ENCODE assay signal across 18 cellular contexts in the genomic region with DNA sequence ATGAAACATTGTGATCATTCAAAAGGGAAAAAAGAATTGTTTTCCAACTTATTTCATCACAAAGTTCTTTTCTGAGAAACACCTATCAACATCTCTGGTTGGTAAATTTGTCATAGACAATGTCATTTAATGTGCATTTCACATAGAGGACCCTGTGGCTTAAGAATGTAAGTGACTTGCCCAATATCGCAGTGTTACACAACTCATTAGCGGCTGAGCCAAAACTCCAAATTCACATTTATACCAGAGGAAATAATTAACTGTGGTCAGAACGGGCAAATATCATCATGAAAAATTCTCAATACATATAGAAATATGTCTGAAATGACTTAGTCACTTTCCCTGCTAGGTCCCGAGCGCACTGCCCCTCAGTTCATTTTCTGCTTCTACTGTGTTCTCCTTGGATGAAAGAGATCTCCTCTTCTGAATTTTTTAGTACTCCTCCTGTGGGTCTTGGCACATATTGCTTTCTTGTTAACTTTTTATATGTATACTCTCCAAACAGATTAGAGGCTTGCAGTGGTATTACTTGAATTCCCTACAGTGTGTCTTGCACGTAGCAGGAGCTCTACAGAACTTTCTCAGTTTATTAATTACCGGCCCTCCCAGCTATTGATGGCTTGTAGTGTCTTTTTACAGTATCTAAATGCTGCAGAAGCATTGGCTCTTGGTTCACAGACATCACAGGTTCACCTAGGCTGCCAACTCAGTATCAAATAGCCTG. TPM values are rescaled to one million over a fixed set of nuclear protein-coding genes. Genes with fewer than 3 reads are reported as not detected.
"Had no signal": no experiment of that assay in that cellular context is flagged by ENCODE, and none has a peak within 500 bp of the region (broad histone marks: within the 10 kb centered on the region; RNA-seq: fewer than 3 reads in every experiment).

No MANE protein-coding gene starts in this region.

- H3K27ac Mint-ChIP-seq: activated T-helper 2 cell treated with anti-CD3 and anti-CD28 coated beads, Interferon-gamma antibody, Interleukin-2, Interleukin-4, amounts not matched to agents 10 μg/mL and 5 μg/mL and 100 μg/mL, durations not matched to agents 14 hours and 24 hours and 36 hours; brain; naive thymus-derived CD4-positive, alpha-beta T cell had no signal

- H3K36me3 Mint-ChIP-seq: brain; naive thymus-derived CD4-positive, alpha-beta T cell had no signal

- H3K27me3 Mint-ChIP-seq: brain had no signal

- ATAC-seq: activated CD4-positive, CD25-positive, alpha-beta regulatory T cell treated with anti-CD3 and anti-CD28 coated beads, Interleukin-2, amount 50 U/mL, for 24 hours; esophagus mucosa; naive thymus-derived CD4-positive, alpha-beta T cell; psoas muscle; sciatic nerve had no signal

- FAIRE-seq: endometrium had no signal

- H3K9me3 ChIP-seq: psoas muscle had no signal

- H3K4me1 Mint-ChIP-seq: naive thymus-derived CD4-positive, alpha-beta T cell had no signal

- H3K4me3 Mint-ChIP-seq: brain; naive thymus-derived CD4-positive, alpha-beta T cell had no signal

- H3K4me1 ChIP-seq: psoas muscle had no signal

- DNase-seq: activated naive CD4-positive, alpha-beta T cell treated with anti-CD3 and anti-CD28 coated beads, Interleukin-2, amount 50 U/mL, for 16 hours; amniotic stem cell; cerebellar nuclear complex; dermis blood vessel endothelial cell; foreskin fibroblast; glutamatergic neuron; naive thymus-derived CD4-positive, alpha-beta T cell; psoas muscle; stimulated activated naive CD4-positive, alpha-beta T cell; trophoblast cell had no signal

- H3K4me3 ChIP-seq: lung, psoas muscle had no signal

- H3K9me3 Mint-ChIP-seq: activated T-helper 2 cell treated with anti-CD3 and anti-CD28 coated beads, Interferon-gamma antibody, Interleukin-2, Interleukin-4, amounts not matched to agents 10 μg/mL and 5 μg/mL and 100 μg/mL, durations not matched to agents 14 hours and 24 hours and 36 hours; brain had no signal

- H3K27ac ChIP-seq: psoas muscle had no signal

RNA-seq across cellular contexts. Expression of gene PTX3, which starts 33.1 kb away (rescaled TPM):
- total RNA-seq: activated T-helper 2 cell treated with anti-CD3 and anti-CD28 coated beads, Interferon-gamma antibody, Interleukin-2, Interleukin-4, amounts not matched to agents 10 μg/mL and 5 μg/mL and 100 μg/mL, durations not matched to agents 14 hours and 24 hours and 36 hours; T-helper 2 cell treated with Interferon-gamma antibody and Interleukin-4, amounts not matched to agents 100 ng/mL and 5 ng/mL, for 36 hours had no signal

RNA-seq across cellular contexts. Expression of gene VEPH1, which starts 33.5 kb away (rescaled TPM):
- total RNA-seq: activated T-helper 2 cell treated with anti-CD3 and anti-CD28 coated beads, Interferon-gamma antibody, Interleukin-2, Interleukin-4, amounts not matched to agents 10 μg/mL and 5 μg/mL and 100 μg/mL, durations not matched to agents 14 hours and 24 hours and 36 hours; T-helper 2 cell treated with Interferon-gamma antibody and Interleukin-4, amounts not matched to agents 100 ng/mL and 5 ng/mL, for 36 hours had no signal
- polyA plus RNA-seq: naive thymus-derived CD4-positive, alpha-beta T cell had no signal
